Comparison of ENCODE assay signal across 31 cellular contexts in the genomic region with DNA sequence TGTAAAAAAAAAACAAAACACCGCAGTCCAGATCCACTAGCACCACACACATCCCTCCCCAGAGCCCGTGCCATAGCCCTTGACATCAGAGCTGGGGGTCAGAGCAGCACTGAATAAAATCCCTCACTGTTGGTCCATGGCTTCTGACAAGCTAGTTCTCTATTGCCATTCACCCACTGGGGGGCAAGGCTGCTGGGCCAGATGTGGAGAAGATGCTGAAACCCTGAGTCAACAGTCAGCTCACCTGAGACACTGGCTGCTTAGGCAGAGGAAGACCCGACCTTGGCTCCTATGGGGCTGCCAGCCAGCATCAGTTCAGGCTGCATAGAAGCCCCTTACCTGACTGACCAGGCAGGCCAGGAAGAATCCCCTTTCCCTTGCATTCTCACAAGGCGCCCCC.
"Had no signal": no experiment of that assay in that cellular context is flagged by ENCODE, and none has a peak within 500 bp of the region (broad histone marks: within the 10 kb centered on the region; RNA-seq: fewer than 3 reads in every experiment).

No MANE protein-coding gene starts in this region.

- H3K27me3 ChIP-seq: ascending aorta, cardiac muscle cell, MG63, Peyer's patch had no signal

- H3K9me3 ChIP-seq: ascending aorta, Peyer's patch had no signal

- ATAC-seq: activated CD8-positive, alpha-beta memory T cell treated with anti-CD3 and anti-CD28 coated beads, Interleukin-2, amount 10 ng/mL, durations not matched to agents 7 days and 5 days; activated T-cell treated with anti-CD3 and anti-CD28 coated beads, Interleukin-2, amount 50 U/mL, for 72 hours; activated T-helper 17 cell treated with anti-CD3 and anti-CD28 coated beads, Interleukin-2, amount 50 U/mL, for 72 hours; PC-3 had no signal

- H3K36me3 Mint-ChIP-seq: activated CD8-positive, alpha-beta memory T cell treated with anti-CD3 and anti-CD28 coated beads, Interleukin-2, amount 10 ng/mL, durations not matched to agents 7 days and 5 days; activated naive CD8-positive, alpha-beta T cell treated with anti-CD3 and anti-CD28 coated beads, Interleukin-2, amount 10 ng/mL, durations not matched to agents 7 days and 5 days had no signal

- H3K27ac Mint-ChIP-seq: activated B cell treated with CpG ODN at 0.5 μM for 24 hours; activated CD4-positive, alpha-beta memory T cell treated with anti-CD3 and anti-CD28 coated beads, Interleukin-2, amount 10 ng/mL, durations not matched to agents 7 days and 5 days; activated CD8-positive, alpha-beta memory T cell treated with anti-CD3 and anti-CD28 coated beads, Interleukin-2, amount 10 ng/mL, durations not matched to agents 7 days and 5 days; activated naive CD8-positive, alpha-beta T cell treated with anti-CD3 and anti-CD28 coated beads, Interleukin-2, amount 10 ng/mL, durations not matched to agents 7 days and 5 days; activated T-cell treated with anti-CD3 and anti-CD28 coated beads, Interleukin-2, amount 50 U/mL, for 72 hours; activated T-helper 17 cell treated with anti-CD3 and anti-CD28 coated beads, Interleukin-2, amount 50 U/mL, for 72 hours; T-helper 1 cell treated with Interleukin-12 subunit alpha and Interleukin-12 subunit beta and Interleukin-4 antibody, amounts not matched to agents 30 μg/mL and 1 μg/mL, for 36 hours; T-helper 2 cell treated with Interferon-gamma antibody and Interleukin-4, amounts not matched to agents 5 μg/mL and 100 μg/mL, for 36 hours had no signal

- H3K4me3 ChIP-seq: ascending aorta, cardiac muscle cell, MG63, Peyer's patch had no signal

- H3K27ac ChIP-seq: ascending aorta, cardiac muscle cell, Peyer's patch had no signal

- DNase-seq: activated B cell treated with CpG ODN at 0.5 μM for 24 hours; activated CD4-positive, alpha-beta memory T cell treated with anti-CD3 and anti-CD28 coated beads, Interleukin-2, amount 10 ng/mL, durations not matched to agents 7 days and 5 days; activated CD4-positive, alpha-beta T cell treated with anti-CD3 and anti-CD28 coated beads for 48 hours; activated CD4-positive, CD25-positive, alpha-beta regulatory T cell treated with anti-CD3 and anti-CD28 coated beads, Interleukin-2, amount 50 U/mL, for 72 hours; activated CD8-positive, alpha-beta memory T cell treated with anti-CD3 and anti-CD28 coated beads for 24 hours; activated CD8-positive, alpha-beta memory T cell treated with anti-CD3 and anti-CD28 coated beads, Interleukin-2, amount 10 ng/mL, durations not matched to agents 7 days and 5 days; activated effector memory CD4-positive, alpha-beta T cell treated with anti-CD3 and anti-CD28 coated beads, Interleukin-2, amount 50 U/mL, for 16 hours; activated naive CD4-positive, alpha-beta T cell; activated naive CD4-positive, alpha-beta T cell treated with anti-CD3 and anti-CD28 coated beads, Interleukin-2, amount 50 U/mL, for 16 hours; activated naive CD8-positive, alpha-beta T cell treated with anti-CD3 and anti-CD28 coated beads, Interleukin-2, amount 10 ng/mL, durations not matched to agents 7 days and 5 days; activated T-cell treated with anti-CD3 and anti-CD28 coated beads, Interleukin-2, amount 50 U/mL, for 1 hour; activated T-cell treated with anti-CD3 and anti-CD28 coated beads, Interleukin-2, amount 50 U/mL, for 72 hours; Karpas-422; KBM-7; MG63; NCI-H1048; NCI-H1436; NCI-H1930; NCI-H2081 treated with DMSO at 0.1 percent for 48 hours; NCI-H510A; NCI-H82; NK-92 treated with Interleukin-12 subunit alpha and Interleukin-12 subunit beta, amount 100 ng/mL, for 24 hours; PC-3; Peyer's patch; Right ventricle myocardium superior; RPMI8226 had no signal

- H3K36me3 ChIP-seq: ascending aorta, cardiac muscle cell, MG63, Peyer's patch had no signal

- H3K4me1 ChIP-seq: ascending aorta, Peyer's patch had no signal

- H3K9me3 Mint-ChIP-seq: activated CD4-positive, alpha-beta memory T cell treated with anti-CD3 and anti-CD28 coated beads, Interleukin-2, amount 10 ng/mL, durations not matched to agents 7 days and 5 days; T-helper 1 cell treated with Interleukin-12 subunit alpha and Interleukin-12 subunit beta and Interleukin-4 antibody, amounts not matched to agents 30 μg/mL and 1 μg/mL, for 36 hours; T-helper 2 cell treated with Interferon-gamma antibody and Interleukin-4, amounts not matched to agents 5 μg/mL and 100 μg/mL, for 36 hours had no signal
